ENCODE assay signal across 1 cellular context in genomic region chrX:1525583-1526355, GRCh38.
TF ChIP-seq lines count a peak whose summit lies in the region.

No MANE protein-coding gene starts in this region.

TF ChIP-seq in IMR-90, 13 proteins besides CTCF, POLR2A, EP300 and RAD21 (continued from another document):
- TF ChIP-seq BHLHE40 (IDR thresholded peaks at IDR 0.05; ENCODE audit: low read depth, low read length), result no peak
- TF ChIP-seq MAZ (IDR thresholded peaks at IDR 0.05; ENCODE audit: borderline replicate concordance, low read depth, low read length), result no peak
- no peak for TF ChIP-seq USF2 (IDR thresholded peaks at IDR 0.05; ENCODE audit: low read depth, low read length)
- no peak for TF ChIP-seq RFX5 (IDR thresholded peaks at IDR 0.05; ENCODE audit: low read depth, low read length)
- TF ChIP-seq RCOR1 (IDR thresholded peaks at IDR 0.05; ENCODE audit: insufficient replicate concordance, low read length), result no peak
- no peak for TF ChIP-seq NFE2L2 (IDR thresholded peaks at IDR 0.05; ENCODE audit: low read depth, low read length)
